Comparison of ENCODE assay signal across 30 cellular contexts in genomic region chr2:207463996-207464395, GRCh38.
"Had no signal": no experiment of that assay in that cellular context is flagged by ENCODE, and none has a peak within 500 bp of the region (broad histone marks: within the 10 kb centered on the region; RNA-seq: fewer than 3 reads in every experiment).

No MANE protein-coding gene starts in this region.

- DNase-seq: activated B cell treated with CpG ODN at 0.5 μM for 24 hours; activated CD4-positive, alpha-beta memory T cell treated with anti-CD3 and anti-CD28 coated beads, Interleukin-2, amount 10 ng/mL, durations not matched to agents 7 days and 5 days; activated CD4-positive, alpha-beta T cell treated with anti-CD3 and anti-CD28 coated beads, Interleukin-2, amount 10 ng/mL, durations not matched to agents 7 days and 5 days; activated CD4-positive, alpha-beta T cell treated with anti-CD3 and anti-CD28 coated beads, Interleukin-2, amount 50 U/mL, for 4 hours; activated CD8-positive, alpha-beta memory T cell treated with anti-CD3 and anti-CD28 coated beads, Interleukin-2, amount 50 U/mL, for 48 hours; activated gamma-delta T cell; activated naive CD4-positive, alpha-beta T cell; activated naive CD4-positive, alpha-beta T cell treated with anti-CD3 and anti-CD28 coated beads, Interleukin-2, amount 10 ng/mL, durations not matched to agents 7 days and 5 days; activated naive CD8-positive, alpha-beta T cell treated with anti-CD3 and anti-CD28 coated beads, Interleukin-2, amount 10 ng/mL, durations not matched to agents 7 days and 5 days; activated T-cell treated with anti-CD3 and anti-CD28 coated beads for 4 hours; activated T-cell treated with anti-CD3 and anti-CD28 coated beads, Interleukin-2, amount 50 U/mL, for 24 hours; activated T-cell treated with anti-CD3 and anti-CD28 coated beads, Interleukin-2, amount 50 U/mL, for 72 hours; central memory CD4-positive, alpha-beta T cell; cerebellar nuclear complex; colonic mucosa; effector CD8-positive, alpha-beta T cell; esophagus squamous epithelium; foreskin fibroblast; head of caudate nucleus; T-helper 17 cell; T1000; WERI-Rb-1 had no signal

- FAIRE-seq: endometrium, endothelial cell of umbilical vein, frontal cortex had no signal

- H3K27ac ChIP-seq: ascending aorta, breast epithelium, cardiac muscle cell, colonic mucosa, epithelial cell of prostate, esophagus squamous epithelium, WERI-Rb-1 had no signal

- H3K36me3 ChIP-seq: ascending aorta, breast epithelium, cardiac muscle cell, colonic mucosa, esophagus squamous epithelium, WERI-Rb-1 had no signal

- H3K27me3 ChIP-seq: ascending aorta, breast epithelium, cardiac muscle cell, colonic mucosa, esophagus squamous epithelium had no signal

- ATAC-seq: activated CD4-positive, CD25-positive, alpha-beta regulatory T cell treated with anti-CD3 and anti-CD28 coated beads, Interleukin-2, amount 50 U/mL, for 24 hours; T-helper 17 cell had no signal

- H3K9me3 ChIP-seq: ascending aorta, breast epithelium, colonic mucosa, esophagus squamous epithelium had no signal

- H3K4me1 ChIP-seq: ascending aorta, breast epithelium, colonic mucosa, esophagus squamous epithelium had no signal

- H3K4me3 ChIP-seq: ascending aorta, breast epithelium, cardiac muscle cell, colonic mucosa, esophagus squamous epithelium had no signal
